14 cellular contexts compared by ENCODE assay signal in the genomic region with DNA sequence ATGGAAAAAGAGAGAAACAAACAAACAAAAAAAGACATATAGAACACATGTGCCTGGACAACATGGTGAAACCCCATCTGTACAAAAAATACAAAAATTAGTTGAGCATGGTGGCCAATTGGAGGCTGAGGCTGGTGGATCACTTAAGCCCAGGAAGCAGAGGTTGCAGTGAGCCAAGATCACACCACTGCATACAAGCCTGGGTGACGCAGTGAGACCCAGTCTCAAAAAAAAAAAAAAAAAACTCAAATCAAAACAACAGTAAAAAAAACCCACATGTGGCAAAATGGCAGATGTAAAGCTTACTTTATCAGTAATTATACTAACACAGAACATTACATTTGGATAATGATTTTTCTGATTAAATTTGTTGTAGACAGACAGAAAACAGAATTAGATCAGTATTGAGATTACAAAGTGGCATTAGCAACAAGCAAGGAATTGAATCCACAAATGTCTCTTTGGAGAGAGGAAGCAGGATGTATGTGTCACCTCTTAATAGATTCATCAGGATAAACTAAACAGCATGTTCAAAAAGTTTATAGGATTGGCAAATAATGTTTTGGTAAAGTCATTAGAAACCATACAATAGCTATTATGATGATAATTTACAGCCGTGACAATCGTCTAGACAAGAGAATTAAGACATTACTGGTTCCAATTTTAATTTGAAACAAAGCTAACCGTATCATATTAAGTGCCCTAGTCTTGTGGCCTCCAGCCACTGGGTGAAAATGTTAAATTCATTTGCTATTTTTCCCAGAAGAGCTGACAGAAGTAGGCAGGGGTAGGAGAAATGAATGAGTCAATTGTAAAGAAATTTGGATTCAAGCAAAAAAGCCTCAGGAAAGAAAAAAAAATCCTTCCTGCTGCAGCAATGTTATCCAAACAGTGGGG.
DNase-seq lines count a peak whose midpoint lies in the region; TF ChIP-seq lines count a peak whose summit lies in the region.
"Had no signal": no experiment of that assay in that cellular context is flagged by ENCODE, and none has a peak within 500 bp of the region (broad histone marks: within the 10 kb centered on the region; RNA-seq: fewer than 3 reads in every experiment).

No MANE protein-coding gene starts in this region.

- H2AFZ ChIP-seq in ACC112 (ENCODE audit: low read length, unreplicated experiment) (peak overlapping the region; percentile 61), mammary epithelial cell (ENCODE audit: low read depth, low read length) (peak overlapping the region; percentile 48)

- 6% methylated on average over 4 of the region's 4 CpGs for WGBS in mammary epithelial cell (ENCODE audit: low coverage, missing lambda C conversion rate)

- no peaks in the 10 kb centered on the region for H3K27me3 ChIP-seq in ACC112 (ENCODE audit: insufficient read depth, low read length)
- no peaks in the 10 kb centered on the region for H3K27me3 ChIP-seq in mammary epithelial cell (ENCODE audit: insufficient read depth, low read length)
- H3K27me3 ChIP-seq in HAP-1 (ENCODE audit: low read depth), result no peaks in the 10 kb centered on the region
- H3K27me3 ChIP-seq: MG63, tibial nerve had no signal

- CTCF ChIA-PET in mammary epithelial cell (lab: Charles Lee; ENCODE audit: low non-redundant PET), result interaction anchor here (0.7 kb wide), 1 partner anchor 245 kb away, joined by 3 read pairs; no protein-coding TSS in a partner anchor

- H3K4me1 ChIP-seq in ACC112 (ENCODE audit: control insufficient read depth, insufficient read depth, low read length, unreplicated experiment), result peaks cover 64% of the 10 kb centered on the region
- peaks cover 57% of the 10 kb centered on the region for H3K4me1 ChIP-seq in mammary epithelial cell (ENCODE audit: insufficient read depth, low read length)
- no peaks in the 10 kb centered on the region for H3K4me1 ChIP-seq in HAP-1
- H3K4me1 ChIP-seq: tibial nerve had no signal

- no peaks in the 10 kb centered on the region for H4K20me1 ChIP-seq in mammary epithelial cell (ENCODE audit: insufficient read depth, low read length)

- intact Hi-C loops in mammary epithelial cell (cut with micrococcal nuclease), result loop anchor here (2.0 to 5.0 kb wide), 4 partner anchors 91 to 531 kb away; no protein-coding TSS in a partner anchor

- H3K4me3 ChIP-seq in ACC112 (ENCODE audit: low read depth, low read length) (peak overlapping the region; percentile 22), mammary epithelial cell (replicated peaks in 1 of 3; ENCODE audit: insufficient read depth in 1 of 3, low read depth in 2 of 3, low read length in 3 of 3) (no peak overlapping the region), HAP-1 (no peak overlapping the region)
- H3K4me3 ChIP-seq: MG63, tibial nerve had no signal

- H3K79me2 ChIP-seq in ACC112 (ENCODE audit: control insufficient read depth, insufficient read depth, low read length, unreplicated experiment), result no peaks in the 10 kb centered on the region
- H3K79me2 ChIP-seq in mammary epithelial cell (ENCODE audit: insufficient read depth, low read length), result no peaks in the 10 kb centered on the region

- no peak overlapping the region for H3K9ac ChIP-seq in mammary epithelial cell (ENCODE audit: insufficient read depth, low read length)

- no peak for TF ChIP-seq CTCF in mammary epithelial cell (conservative IDR thresholded peaks at IDR 0.05 in 1 of 2, IDR thresholded peaks at IDR 0.05 in 1 of 2; ENCODE audit: extremely low read depth in 1 of 2, insufficient read depth in 1 of 2, low read depth in 1 of 2, low read length in 2 of 2)

- peak; percentile 55 for DNase-seq in M059J (ENCODE audit: low read depth)
- DNase-seq in mammary epithelial cell, result peak; percentile 27
- DNase-seq in globus pallidus (ENCODE audit: low spot score), result peak; percentile 16
- no peak for DNase-seq in cerebellar nuclear complex (lab: John Stamatoyannopoulos, UW)
- DNase-seq in amniotic stem cell (lab: John Stamatoyannopoulos, UW), result no peak
- DNase-seq in NCI-H2196 treated with DMSO at 0.1 percent for 48 hours (lab: John Stamatoyannopoulos, UW; ENCODE audit: unreplicated experiment), result no peak
- DNase-seq in HAP-1 (ENCODE audit: low spot score in 2 of 2), result no peak
- DNase-seq: activated CD4-positive, alpha-beta T cell treated with anti-CD3 and anti-CD28 coated beads, Interleukin-2, amount 50 U/mL, for 1 hour; MG63; NCI-H2081 treated with DMSO at 0.1 percent for 48 hours; right cardiac atrium; stimulated activated CD4-positive, alpha-beta T cell treated with anti-CD3 and anti-CD28 coated beads, Interleukin-4, amount 100 ng/mL, for 24 hours had no signal

- in situ Hi-C loops in mammary epithelial cell (cut with MboI; ENCODE audit: low sequenced_read_pairs in 2 of 2), result loop anchor here in 1 of 2 donors (10.0 kb wide), 2 partner anchors 259 to 359 kb away; no protein-coding TSS in a partner anchor
- in situ Hi-C loops in HAP-1 (cut with MboI; ENCODE audit: low sequenced_read_pairs), result no loop called here

- H3K9me3 ChIP-seq in mammary epithelial cell (replicated peaks; ENCODE audit: insufficient read depth, low read length), result no peaks in the 10 kb centered on the region
- H3K9me3 ChIP-seq in HAP-1, result no peaks in the 10 kb centered on the region
- H3K9me3 ChIP-seq: tibial nerve had no signal

- dilution Hi-C loops in mammary epithelial cell (cut with HindIII; ENCODE audit: low sequenced_read_pairs), result no loop called here

- no peaks in the 10 kb centered on the region for H3K36me3 ChIP-seq in ACC112 (ENCODE audit: insufficient read depth, low read length)
- H3K36me3 ChIP-seq in mammary epithelial cell (ENCODE audit: insufficient read depth, low read length), result no peaks in the 10 kb centered on the region
- no peaks in the 10 kb centered on the region for H3K36me3 ChIP-seq in HAP-1 (replicated peaks)
- H3K36me3 ChIP-seq: MG63, tibial nerve had no signal

- H3K4me2 ChIP-seq in mammary epithelial cell (ENCODE audit: insufficient read depth, low read depth, low read length), result peak overlapping the region; percentile 52

- peak overlapping the region; percentile 78 for H3K27ac ChIP-seq in ACC112 (ENCODE audit: low read depth, low read length)
- peak overlapping the region; percentile 52 for H3K27ac ChIP-seq in mammary epithelial cell (ENCODE audit: insufficient read depth, low read depth, low read length)
- H3K27ac ChIP-seq: tibial nerve had no signal

- BruUV-seq in mammary epithelial cell (replicated peaks; lab: Mats Ljungman, UMichigan), result no TSS peak

Comparison
In these comparisons a context has a peak if more than half of its experiments do, and no peak if none do; other contexts are left out.
1. DNase-seq: peak in M059J (single experiment), mammary epithelial cell (single experiment) and globus pallidus (single experiment); none in cerebellar nuclear complex (0 of 2), amniotic stem cell (single experiment), NCI-H2196 treated with DMSO at 0.1 percent for 48 hours (single experiment) and HAP-1 (0 of 2).